In genomic region chr13:35964764-35965163, GRCh38 we compare ENCODE assay signal across 19 cellular contexts.
A peak's percentile ranks its signal among the peaks of the same experiment; 100 is the strongest.
DNase-seq lines count a peak whose midpoint lies in the region; ATAC-seq and TF ChIP-seq lines count a peak whose summit lies in the region.
"Had no signal": no experiment of that assay in that cellular context is flagged by ENCODE, and none has a peak within 500 bp of the region (broad histone marks: within the 10 kb centered on the region; RNA-seq: fewer than 3 reads in every experiment).

No MANE protein-coding gene starts in this region.

- H3K27ac Mint-ChIP-seq in brain, result peak overlapping the region in 4 of 5 experiments; percentile 15 to 77 (median 44)
- H3K27ac Mint-ChIP-seq in activated CD8-positive, alpha-beta T cell treated with anti-CD3 and anti-CD28 coated beads, Interleukin-2, amount 10 ng/mL, durations not matched to agents 7 days and 5 days, result no peak overlapping the region
- H3K27ac Mint-ChIP-seq: activated CD4-positive, alpha-beta memory T cell treated with anti-CD3 and anti-CD28 coated beads, Interleukin-2, amount 10 ng/mL, durations not matched to agents 7 days and 5 days; CD14-positive monocyte; GM23338; immature natural killer cell; stimulated activated naive CD8-positive, alpha-beta T cell treated with anti-CD3 and anti-CD28 coated beads, Interleukin-15, Interleukin-2, amounts not matched to agents 100 ng/mL and 50 ng/mL, for 24 hours had no signal

- intact Hi-C loops in sigmoid colon (cut with DNase I), result no loop called here

- WGBS in sigmoid colon, 2 donors, result 59 to 67% methylated on average over 5 of the region's 5 CpGs

- ATAC-seq in GM21717 (IDR thresholded peaks at IDR 0.05; ENCODE audit: unreplicated experiment), result no peak
- ATAC-seq in activated CD8-positive, alpha-beta T cell treated with anti-CD3 and anti-CD28 coated beads, Interleukin-2, amount 10 ng/mL, durations not matched to agents 7 days and 5 days, result no peak
- ATAC-seq: GM23338, mucosa of descending colon had no signal

- no peak overlapping the region for H3K4me3 ChIP-seq in fibroblast of villous mesenchyme (ENCODE audit: low read depth, low read length)
- no peak overlapping the region for H3K4me3 ChIP-seq in sigmoid colon
- H3K4me3 ChIP-seq: GM23338, mucosa of descending colon, spleen had no signal

- peak overlapping the region in 1 of 5 experiments; percentile 18 for H3K4me3 Mint-ChIP-seq in brain
- no peak overlapping the region for H3K4me3 Mint-ChIP-seq in activated CD8-positive, alpha-beta T cell treated with anti-CD3 and anti-CD28 coated beads, Interleukin-2, amount 10 ng/mL, durations not matched to agents 7 days and 5 days
- H3K4me3 Mint-ChIP-seq: activated CD4-positive, alpha-beta memory T cell treated with anti-CD3 and anti-CD28 coated beads, Interleukin-2, amount 10 ng/mL, durations not matched to agents 7 days and 5 days; CD14-positive monocyte; GM23338; immature natural killer cell; stimulated activated naive CD8-positive, alpha-beta T cell treated with anti-CD3 and anti-CD28 coated beads, Interleukin-15, Interleukin-2, amounts not matched to agents 100 ng/mL and 50 ng/mL, for 24 hours had no signal

- peaks cover 24 to 43% (median 35%) of the 10 kb centered on the region in 5 experiments for H3K9me3 Mint-ChIP-seq in brain
- H3K9me3 Mint-ChIP-seq in activated CD8-positive, alpha-beta T cell treated with anti-CD3 and anti-CD28 coated beads, Interleukin-2, amount 10 ng/mL, durations not matched to agents 7 days and 5 days (ENCODE audit: insufficient read depth), result no peaks in the 10 kb centered on the region

- no peaks in the 10 kb centered on the region for H3K27me3 Mint-ChIP-seq in brain
- no peaks in the 10 kb centered on the region for H3K27me3 Mint-ChIP-seq in activated CD8-positive, alpha-beta T cell treated with anti-CD3 and anti-CD28 coated beads, Interleukin-2, amount 10 ng/mL, durations not matched to agents 7 days and 5 days (ENCODE audit: low read depth)
- H3K27me3 Mint-ChIP-seq: activated CD4-positive, alpha-beta memory T cell treated with anti-CD3 and anti-CD28 coated beads, Interleukin-2, amount 10 ng/mL, durations not matched to agents 7 days and 5 days; stimulated activated naive CD8-positive, alpha-beta T cell treated with anti-CD3 and anti-CD28 coated beads, Interleukin-15, Interleukin-2, amounts not matched to agents 100 ng/mL and 50 ng/mL, for 24 hours had no signal

- DNase-seq in H4 (ENCODE audit: low spot score) (peak; percentile 19), fibroblast of villous mesenchyme (ENCODE audit: low read depth) (peak; percentile 85), sigmoid colon (no peak), LoVo (ENCODE audit: low spot score) (no peak), RWPE1 (ENCODE audit: low spot score) (no peak)
- DNase-seq in activated CD8-positive, alpha-beta T cell treated with anti-CD3 and anti-CD28 coated beads, Interleukin-2, amount 10 ng/mL, durations not matched to agents 7 days and 5 days, result no peak
- DNase-seq: activated CD4-positive, alpha-beta memory T cell treated with anti-CD3 and anti-CD28 coated beads, Interleukin-2, amount 10 ng/mL, durations not matched to agents 7 days and 5 days; DMS53; immature natural killer cell; mucosa of descending colon; NK-92 treated with Interleukin-12 subunit alpha and Interleukin-12 subunit beta, amount 100 ng/mL, for 24 hours; occipital lobe; SHP77 treated with DMSO at 0.1 percent for 48 hours; spleen had no signal

- no peak for TF ChIP-seq POLR2A in sigmoid colon (IDR thresholded peaks at IDR 0.05)

- H3K4me1 Mint-ChIP-seq in brain, result peaks cover 29% of the 10 kb centered on the region
- H3K4me1 Mint-ChIP-seq in activated CD8-positive, alpha-beta T cell treated with anti-CD3 and anti-CD28 coated beads, Interleukin-2, amount 10 ng/mL, durations not matched to agents 7 days and 5 days (ENCODE audit: low read depth), result no peaks in the 10 kb centered on the region
- H3K4me1 Mint-ChIP-seq: activated CD4-positive, alpha-beta memory T cell treated with anti-CD3 and anti-CD28 coated beads, Interleukin-2, amount 10 ng/mL, durations not matched to agents 7 days and 5 days; CD14-positive monocyte; GM23338; immature natural killer cell had no signal

- H3K27ac ChIP-seq in sigmoid colon (peak overlapping the region in 3 of 4 donors; percentile 3 to 55 (median 17)), RWPE1 (no peak overlapping the region)
- H3K27ac ChIP-seq: spleen had no signal

- TF ChIP-seq CTCF in brain (conservative IDR thresholded peaks at IDR 0.05) (no peak), fibroblast of villous mesenchyme (IDR thresholded peaks at IDR 0.05; ENCODE audit: insufficient read depth, low read depth, low read length) (no peak), sigmoid colon (IDR thresholded peaks at IDR 0.05) (no peak), RWPE1 (conservative IDR thresholded peaks at IDR 0.05; ENCODE audit: low read depth) (no peak)

- H3K4me1 ChIP-seq in sigmoid colon, result peaks cover 5 to 12% (median 9%) of the 10 kb centered on the region in 4 donors

- POLR2A ChIA-PET in activated CD8-positive, alpha-beta T cell treated with anti-CD3 and anti-CD28 coated beads, Interleukin-2, amount 10 ng/mL, durations not matched to agents 7 days and 5 days (lab: Charles Lee), result no interaction called here
- POLR2A ChIA-PET in RWPE1 (lab: Yijun Ruan, JAX; ENCODE audit: low non-redundant PET), result no interaction called here

- no peak for TF ChIP-seq EP300 in sigmoid colon (IDR thresholded peaks at IDR 0.05)

- H3K27me3 ChIP-seq in sigmoid colon, result no peaks in the 10 kb centered on the region
- H3K27me3 ChIP-seq: spleen had no signal

- no peaks in the 10 kb centered on the region for H3K36me3 ChIP-seq in sigmoid colon
- H3K36me3 ChIP-seq: spleen had no signal

- CTCF ChIA-PET in activated CD8-positive, alpha-beta T cell treated with anti-CD3 and anti-CD28 coated beads, Interleukin-2, amount 10 ng/mL, durations not matched to agents 7 days and 5 days (lab: Charles Lee), result no interaction called here
- CTCF ChIA-PET in RWPE1 (lab: Yijun Ruan, JAX), result no interaction called here

- H3K9me3 ChIP-seq in sigmoid colon, result peaks cover 0 to 4% (median 0%) of the 10 kb centered on the region in 4 donors
- H3K9me3 ChIP-seq: mucosa of descending colon had no signal

- H3K36me3 Mint-ChIP-seq in brain, result peaks cover 67% of the 10 kb centered on the region
- H3K36me3 Mint-ChIP-seq in activated CD8-positive, alpha-beta T cell treated with anti-CD3 and anti-CD28 coated beads, Interleukin-2, amount 10 ng/mL, durations not matched to agents 7 days and 5 days (ENCODE audit: low read depth), result no peaks in the 10 kb centered on the region
- H3K36me3 Mint-ChIP-seq: CD14-positive monocyte had no signal

Comparison
In these comparisons a context has a peak if more than half of its experiments do, and no peak if none do; other contexts are left out.
1. DNase-seq: peak in H4 (single experiment) and fibroblast of villous mesenchyme (single experiment); none in sigmoid colon (single experiment), LoVo (single experiment), activated CD8-positive, alpha-beta T cell treated with anti-CD3 and anti-CD28 coated beads, Interleukin-2, amount 10 ng/mL, durations not matched to agents 7 days and 5 days (single experiment) and RWPE1 (single experiment).